1 cellular context compared by ENCODE assay signal in genomic region chr19:48873476-48874308, GRCh38.
TF ChIP-seq lines count a peak whose summit lies in the region.

No MANE protein-coding gene starts in this region.

TF ChIP-seq in HepG2, 621 proteins besides CTCF, POLR2A, EP300 and RAD21:
- no peak for TF ChIP-seq ZBTB46 (CRISPR knock-in tag; IDR thresholded peaks at IDR 0.05; ENCODE audit: borderline replicate concordance)
- no peak for TF ChIP-seq SSRP1 (CRISPR knock-in tag; IDR thresholded peaks at IDR 0.05)
- TF ChIP-seq ZNF253 (CRISPR knock-in tag; IDR thresholded peaks at IDR 0.05; ENCODE audit: borderline replicate concordance): 0 out of 2 replicates have a peak, but pooled peaks have one; percentile 29
- TF ChIP-seq GRHL1 (CRISPR knock-in tag; conservative IDR thresholded peaks at IDR 0.05): no peak
- no peak for TF ChIP-seq ZNF816 (CRISPR knock-in tag; IDR thresholded peaks at IDR 0.05; ENCODE audit: borderline replicate concordance)
- TF ChIP-seq ZNF138 (CRISPR knock-in tag; IDR thresholded peaks at IDR 0.05; ENCODE audit: low read depth): no peak
- no peak for TF ChIP-seq ATF3 (CRISPR knock-in tag; IDR thresholded peaks at IDR 0.05)
- no peak for TF ChIP-seq STAT5B (CRISPR knock-in tag; IDR thresholded peaks at IDR 0.05)
- TF ChIP-seq XBP1 (CRISPR knock-in tag; IDR thresholded peaks at IDR 0.05): no peak
- 0 out of 2 replicates have a peak, but pooled peaks have one; percentile 0 for TF ChIP-seq RBFOX2 (IDR thresholded peaks at IDR 0.05; ENCODE audit: low read depth, low read length)
- no peak for TF ChIP-seq FUBP1 (CRISPR knock-in tag; IDR thresholded peaks at IDR 0.05; ENCODE audit: borderline replicate concordance)
- TF ChIP-seq MTA3 (CRISPR knock-in tag; IDR thresholded peaks at IDR 0.05): no peak
- TF ChIP-seq RBM22 (optimal IDR thresholded peaks at IDR 0.05; ENCODE audit: low read length): no peak
- TF ChIP-seq SNAPC4 (CRISPR knock-in tag; IDR thresholded peaks at IDR 0.05): no peak
- no peak; the same call in 1 of the 2 replicates for TF ChIP-seq ZC3H13 (CRISPR knock-in tag; IDR thresholded peaks at IDR 0.05)
- 0 out of 2 replicates have a peak, but pooled peaks have one; percentile 5 for TF ChIP-seq DNMT3B (CRISPR knock-in tag; conservative IDR thresholded peaks at IDR 0.05)
- no peak for TF ChIP-seq RFXANK (CRISPR knock-in tag; IDR thresholded peaks at IDR 0.05)
- 0 out of 2 replicates have a peak, but pooled peaks have one; percentile 2 for TF ChIP-seq MXD3 (CRISPR knock-in tag; IDR thresholded peaks at IDR 0.05)
